Comparison of ENCODE assay signal across 27 cellular contexts in the genomic region with DNA sequence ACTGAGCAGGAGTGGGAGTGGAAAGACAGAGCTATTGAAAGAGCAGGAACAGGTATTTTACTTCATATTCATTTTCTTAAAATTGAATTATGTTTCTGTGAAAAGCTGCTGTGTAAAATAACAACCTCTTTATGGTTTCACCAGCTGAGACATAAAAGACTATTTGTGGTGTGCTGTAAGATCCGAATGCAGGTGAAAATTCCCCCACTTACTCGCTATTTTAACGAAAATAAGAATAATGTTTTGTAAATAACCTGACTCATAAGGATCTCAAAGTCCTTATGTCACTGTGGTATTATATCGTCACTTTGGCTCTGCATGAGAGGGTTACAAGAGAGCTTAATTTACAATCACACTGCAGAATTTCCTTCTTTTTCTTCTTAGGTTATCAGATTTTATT.
DNase-seq lines count a peak whose midpoint lies in the region; ATAC-seq, FAIRE-seq and TF ChIP-seq lines count a peak whose summit lies in the region.
"Had no signal": no experiment of that assay in that cellular context is flagged by ENCODE, and none has a peak within 500 bp of the region (broad histone marks: within the 10 kb centered on the region; RNA-seq: fewer than 3 reads in every experiment).

No MANE protein-coding gene starts in this region.

- no peaks in the 10 kb centered on the region for H4K20me1 ChIP-seq in GM23338 (replicated peaks; ENCODE audit: insufficient read depth)
- no peaks in the 10 kb centered on the region for H4K20me1 ChIP-seq in GM12878 (ENCODE audit: control insufficient read depth, insufficient read depth)
- H4K20me1 ChIP-seq: BLaER1 treated with 17β-estradiol and CSF1 and Interleukin-3, amounts not matched to agents 10 nM and 100 nM had no signal

- peaks cover 6% of the 10 kb centered on the region for H3K4me1 ChIP-seq in GM23338 (ENCODE audit: insufficient read depth)
- no peaks in the 10 kb centered on the region for H3K4me1 ChIP-seq in GM12878 (ENCODE audit: control insufficient read depth, insufficient read depth, low read length)
- no peaks in the 10 kb centered on the region for H3K4me1 ChIP-seq in transverse colon
- H3K4me1 ChIP-seq: A549, BE2C, HAP-1 had no signal

- BruUV-seq in GM12878 (replicated peaks; lab: Mats Ljungman, UMichigan), result no TSS peak

- no peak overlapping the region for H3K27ac ChIP-seq in GM23338 (ENCODE audit: low read depth)
- H3K27ac ChIP-seq in GM12878 (ENCODE audit: control insufficient read depth, insufficient read depth), result no peak overlapping the region
- H3K27ac ChIP-seq in transverse colon, result no peak overlapping the region
- H3K27ac ChIP-seq: A549; BLaER1 treated with 17β-estradiol and CSF1 and Interleukin-3, amounts not matched to agents 10 nM and 100 nM had no signal

- H3K79me2 ChIP-seq in GM23338 (replicated peaks; ENCODE audit: insufficient read depth), result no peaks in the 10 kb centered on the region
- H3K79me2 ChIP-seq in GM12878 (ENCODE audit: control insufficient read depth, insufficient read depth, low read length), result no peaks in the 10 kb centered on the region

- no peaks in the 10 kb centered on the region for H3K9me2 ChIP-seq in GM23338 (ENCODE audit: insufficient read depth)

- H3F3A ChIP-seq in GM23338 (replicated peaks; ENCODE audit: low read depth), result no peaks in the 10 kb centered on the region; the same call in 1 of the 2 replicates

- no peak for TF ChIP-seq POLR2A in GM12878 (IDR thresholded peaks at IDR 0.05; ENCODE audit: low read depth, low read length)
- TF ChIP-seq POLR2A in transverse colon (IDR thresholded peaks at IDR 0.05), result no peak

- no peak for TF ChIP-seq RAD21 in GM12878 (IDR thresholded peaks at IDR 0.05; ENCODE audit: insufficient read depth, low read depth, low read length)

- H3K9me3 Mint-ChIP-seq in GM23338, result no peaks in the 10 kb centered on the region
- H3K9me3 Mint-ChIP-seq: CD4-positive, alpha-beta T cell; HFFc6 had no signal

- in situ Hi-C loops in GM12878 (cut with MboI), result no loop called here
- in situ Hi-C loops in transverse colon (cut with MboI; ENCODE audit: low pct_ligation_motif_present in 1 of 4, low pct_unique_long_range_greater_than_20kb in 1 of 4, low sequenced_read_pairs in 3 of 4), result loop anchor here in 1 of 4 donors (25.0 kb wide), 1 partner anchor 942 kb away; no protein-coding TSS in a partner anchor

- no peak overlapping the region for H3K27ac Mint-ChIP-seq in GM23338
- H3K27ac Mint-ChIP-seq: CD14-positive monocyte; CD4-positive, alpha-beta T cell; CD8-positive, alpha-beta memory T cell; HFFc6 had no signal

- DNase-seq in GM12865 (ENCODE audit: low read depth) (peak; percentile 4), GM23338 (ENCODE audit: low spot score) (no peak), GM12878 (ENCODE audit: low read depth, low spot score) (no peak), NCI-H2171 (lab: John Stamatoyannopoulos, UW) (no peak), transverse colon (no peak)
- DNase-seq: 8988T; ACHN; AML-193; BE2C; CD4-positive, alpha-beta T cell; CD8-positive, alpha-beta memory T cell; DMS 273 treated with DMSO at 0.1 percent for 48 hours; DMS79; EL; GDM1; GOT3; HFFc6 had no signal

- intact Hi-C loops in GM12878 (cut with micrococcal nuclease; ENCODE audit: unreplicated experiment) (no loop called here), transverse colon (cut with DNase I; ENCODE audit: low total_unique reads) (no loop called here)

- H2AFZ ChIP-seq in GM23338, result peak overlapping the region; percentile 78; the same call in 1 of the 2 replicates
- H2AFZ ChIP-seq in GM12878 (ENCODE audit: control insufficient read depth, low read depth, low read length), result no peak overlapping the region

- TF ChIP-seq CTCF in GM12865 (IDR thresholded peaks at IDR 0.05; ENCODE audit: insufficient read depth, low read depth, low read length, missing control alignments) (no peak), GM23338 (conservative IDR thresholded peaks at IDR 0.05; ENCODE audit: low read depth in 2 of 2) (no peak), GM12878 (IDR thresholded peaks at IDR 0.05 in 2 of 3, conservative IDR thresholded peaks at IDR 0.05 in 1 of 3; ENCODE audit: control insufficient read depth in 2 of 3, extremely low read depth in 1 of 3, insufficient read depth in 1 of 3, low read depth in 3 of 3, low read length in 3 of 3) (no peak), transverse colon (IDR thresholded peaks at IDR 0.05) (no peak)

- TF ChIP-seq EP300 in GM12878 (IDR thresholded peaks at IDR 0.05; ENCODE audit: borderline replicate concordance in 1 of 2, control insufficient read depth in 1 of 2, low read depth in 2 of 2, low read length in 2 of 2) (no peak), transverse colon (IDR thresholded peaks at IDR 0.05; ENCODE audit: low read depth) (no peak)

- RAD21 ChIA-PET in GM12878 (lab: Charles Lee; ENCODE audit: unreplicated experiment), result interaction anchor here (2.4 kb wide), 1 partner anchor 25 kb away, joined by 6 read pairs; no protein-coding TSS in a partner anchor

- ATAC-seq in GM23338 (no peak), HG02870 (IDR thresholded peaks at IDR 0.05; ENCODE audit: unreplicated experiment) (peak; percentile 42), GM12878 (peak; percentile 72), GM19023 (IDR thresholded peaks at IDR 0.05; ENCODE audit: unreplicated experiment) (no peak), GM18867 (IDR thresholded peaks at IDR 0.05; ENCODE audit: unreplicated experiment) (no peak)
- ATAC-seq: A549 had no signal

- WGBS in GM12878 (ENCODE audit: insufficient coverage, insufficient replicate concordance, low lambda C conversion rate, missing lambda C conversion rate), result 1% methylated on average over 4 of the region's 4 CpGs
- WGBS in transverse colon (ENCODE audit: low coverage in 1 of 2), 2 donors, result 62 to 81% methylated on average over 4 of the region's 4 CpGs

- POLR2A ChIA-PET in GM12878 (lab: Charles Lee), result no interaction called here

- H3K4me2 ChIP-seq in GM23338 (peak overlapping the region; percentile 36; the same call in 1 of the 2 replicates), GM12878 (ENCODE audit: control insufficient read depth, insufficient read depth) (no peak overlapping the region)
- H3K4me2 ChIP-seq: A549; BLaER1 treated with 17β-estradiol and CSF1 and Interleukin-3, amounts not matched to agents 10 nM and 100 nM had no signal

- H3K36me3 ChIP-seq in GM23338 (ENCODE audit: insufficient read depth) (no peaks in the 10 kb centered on the region), GM12878 (ENCODE audit: control insufficient read depth in 2 of 2, insufficient read depth in 2 of 2, low read length in 1 of 2) (no peaks in the 10 kb centered on the region), transverse colon (no peaks in the 10 kb centered on the region)
- H3K36me3 ChIP-seq: BE2C; BLaER1 treated with 17β-estradiol and CSF1 and Interleukin-3, amounts not matched to agents 10 nM and 100 nM; HAP-1 had no signal

- no peak for FAIRE-seq in GM12878 (lab: Jason Lieb, UNC)
- FAIRE-seq: A549, D721Med, GM18507, H54 had no signal

- SMC1A ChIA-PET in GM12878 (lab: Charles Lee; ENCODE audit: uncharacterized antibody, unreplicated experiment), result interaction anchor here (0.9 to 1.0 kb wide), 2 partner anchors 10 to 48 kb away, joined by 3 read pairs; no protein-coding TSS in a partner anchor

- no peaks in the 10 kb centered on the region for H3K27me3 Mint-ChIP-seq in GM23338 (ENCODE audit: insufficient read depth, low read depth, poor library complexity)

- peaks cover 7% of the 10 kb centered on the region; the same call in 2 of the 3 replicates for H3K4me1 Mint-ChIP-seq in GM23338
- H3K4me1 Mint-ChIP-seq: CD14-positive monocyte; CD8-positive, alpha-beta memory T cell had no signal

- H3K4me3 ChIP-seq in GM12865 (ENCODE audit: low read depth, low read length), result no peak overlapping the region
- no peak overlapping the region for H3K4me3 ChIP-seq in GM23338
- no peak overlapping the region for H3K4me3 ChIP-seq in GM12878
- no peak overlapping the region for H3K4me3 ChIP-seq in transverse colon
- H3K4me3 ChIP-seq: A549; BLaER1 treated with 17β-estradiol and CSF1 and Interleukin-3, amounts not matched to agents 10 nM and 100 nM; HAP-1 had no signal

- H3K4me3 Mint-ChIP-seq in GM23338, result no peak overlapping the region
- H3K4me3 Mint-ChIP-seq: CD14-positive monocyte; CD4-positive, alpha-beta T cell; CD8-positive, alpha-beta memory T cell; HFFc6 had no signal

- CTCF ChIA-PET in GM12878 (lab: Yijun Ruan, JAX), result no interaction called here

- H3K9me3 ChIP-seq in GM12878 (replicated peaks; ENCODE audit: control insufficient read depth, insufficient read depth, low read length), result no peaks in the 10 kb centered on the region
- H3K9me3 ChIP-seq in transverse colon, result no peaks in the 10 kb centered on the region
- H3K9me3 ChIP-seq: HAP-1 had no signal

- H3K27me3 ChIP-seq in GM23338 (ENCODE audit: insufficient read depth) (no peaks in the 10 kb centered on the region), GM12878 (replicated peaks in 1 of 2; ENCODE audit: control insufficient read depth in 2 of 2, insufficient read depth in 2 of 2, low read length in 1 of 2) (no peaks in the 10 kb centered on the region; a peak in 1 of 4 replicates), transverse colon (no peaks in the 10 kb centered on the region)
- H3K27me3 ChIP-seq: BE2C; BLaER1 treated with 17β-estradiol and CSF1 and Interleukin-3, amounts not matched to agents 10 nM and 100 nM had no signal

- 0 out of 3 replicates have a peak, but pooled peaks cover 4% of the 10 kb centered on the region for H3K36me3 Mint-ChIP-seq in GM23338 (ENCODE audit: low read depth)
- H3K36me3 Mint-ChIP-seq: CD14-positive monocyte; CD8-positive, alpha-beta memory T cell had no signal

- H3K9ac ChIP-seq in GM12878 (ENCODE audit: control insufficient read depth, insufficient read depth, low read length), result no peak overlapping the region
- H3K9ac ChIP-seq: BLaER1 treated with 17β-estradiol and CSF1 and Interleukin-3, amounts not matched to agents 10 nM and 100 nM had no signal

TF ChIP-seq in GM12878, 131 proteins besides CTCF, POLR2A, EP300 and RAD21 (continues in another document):
- TF ChIP-seq HDGF (IDR thresholded peaks at IDR 0.05), result no peak
- peak; percentile 51 for TF ChIP-seq TCF7 (IDR thresholded peaks at IDR 0.05; ENCODE audit: borderline replicate concordance)
- TF ChIP-seq JUNB (IDR thresholded peaks at IDR 0.05), result peak; percentile 35; the same call in 1 of the 2 replicates
- TF ChIP-seq, protein P1, sequence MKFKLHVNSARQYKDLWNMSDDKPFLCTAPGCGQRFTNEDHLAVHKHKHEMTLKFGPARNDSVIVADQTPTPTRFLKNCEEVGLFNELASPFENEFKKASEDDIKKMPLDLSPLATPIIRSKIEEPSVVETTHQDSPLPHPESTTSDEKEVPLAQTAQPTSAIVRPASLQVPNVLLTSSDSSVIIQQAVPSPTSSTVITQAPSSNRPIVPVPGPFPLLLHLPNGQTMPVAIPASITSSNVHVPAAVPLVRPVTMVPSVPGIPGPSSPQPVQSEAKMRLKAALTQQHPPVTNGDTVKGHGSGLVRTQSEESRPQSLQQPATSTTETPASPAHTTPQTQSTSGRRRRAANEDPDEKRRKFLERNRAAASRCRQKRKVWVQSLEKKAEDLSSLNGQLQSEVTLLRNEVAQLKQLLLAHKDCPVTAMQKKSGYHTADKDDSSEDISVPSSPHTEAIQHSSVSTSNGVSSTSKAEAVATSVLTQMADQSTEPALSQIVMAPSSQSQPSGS (IDR thresholded peaks at IDR 0.05; ENCODE audit: low read length), result 0 out of 2 replicates have a peak, but pooled peaks have one; percentile 22
- no peak for TF ChIP-seq TCF12 (IDR thresholded peaks at IDR 0.05; ENCODE audit: low read depth, low read length)
- peak; percentile 48 for TF ChIP-seq CREB1 (IDR thresholded peaks at IDR 0.05; ENCODE audit: low read depth)

Comparison
In these comparisons a context has a peak if more than half of its experiments do, and no peak if none do; other contexts are left out.
1. ATAC-seq: peak in HG02870 (single experiment) and GM12878 (single experiment); none in GM23338 (single experiment), GM19023 (single experiment) and GM18867 (single experiment).